ENCODE assay signal across 14 cellular contexts in the genomic region with DNA sequence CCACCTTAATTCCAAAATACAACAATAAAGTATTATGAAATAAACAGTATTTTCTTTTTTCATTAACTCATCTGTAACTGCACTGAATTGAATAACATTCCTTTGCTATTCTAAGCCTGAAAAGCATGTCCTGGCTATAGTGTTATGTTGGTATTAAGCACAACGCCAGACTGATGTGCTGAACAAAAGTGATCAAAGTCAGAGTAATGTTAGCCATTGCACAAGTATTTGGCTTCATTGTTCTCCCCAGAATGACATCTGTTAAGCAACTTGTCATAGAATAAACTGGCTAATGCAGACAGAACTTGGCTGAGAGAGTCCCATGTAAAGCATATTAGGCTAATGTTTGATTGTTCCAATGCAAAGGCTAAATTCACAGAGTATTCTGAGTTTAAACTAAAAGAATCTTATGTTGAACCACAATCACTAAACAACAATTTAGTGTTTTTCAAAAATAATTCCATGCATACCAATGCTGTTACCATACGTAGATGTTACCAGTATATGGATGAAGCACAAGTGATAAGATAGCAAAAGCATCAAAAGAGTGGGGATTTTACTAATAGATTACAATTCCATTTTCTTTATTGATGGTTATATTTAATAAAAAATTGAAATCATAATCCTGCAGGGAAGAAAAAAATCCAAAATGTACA.
A peak's percentile ranks its signal among the peaks of the same experiment; 100 is the strongest.
DNase-seq lines count a peak whose midpoint lies in the region; ATAC-seq, FAIRE-seq and TF ChIP-seq lines count a peak whose summit lies in the region.
"Had no signal": no experiment of that assay in that cellular context is flagged by ENCODE, and none has a peak within 500 bp of the region (broad histone marks: within the 10 kb centered on the region; RNA-seq: fewer than 3 reads in every experiment).

No MANE protein-coding gene starts in this region.

- no peak overlapping the region for H2AFZ ChIP-seq in HepG2 (ENCODE audit: low read length)

- TF ChIP-seq EP300 in HepG2 (IDR thresholded peaks at IDR 0.05; ENCODE audit: low read depth in 2 of 2, low read length in 2 of 2) = no peak
- TF ChIP-seq EP300 in HepG2 (CRISPR knock-in tag; IDR thresholded peaks at IDR 0.05; ENCODE audit: borderline replicate concordance) = no peak

- peaks cover 9% of the 10 kb centered on the region for H3K36me3 Mint-ChIP-seq in dendritic cell treated with granulocyte-macrophage colony-stimulating factor and Interleukin-4, amounts not matched to agents 40 ng/mL and 50 ng/mL, for 4 days (ENCODE audit: low read depth)
- H3K36me3 Mint-ChIP-seq: CD4-positive, CD25-positive, alpha-beta regulatory T cell; mesothelial cell of epicardium had no signal

- intact Hi-C loops in dendritic cell treated with granulocyte-macrophage colony-stimulating factor and Interleukin-4, amounts not matched to agents 40 ng/mL and 50 ng/mL, for 4 days (cut with micrococcal nuclease) = no loop called here
- intact Hi-C loops in HepG2 (cut with micrococcal nuclease; ENCODE audit: unreplicated experiment) = no loop called here

- ATAC-seq in HepG2 (peak; percentile 62), HG02840 (IDR thresholded peaks at IDR 0.05; ENCODE audit: low FRiP score, unreplicated experiment) (no peak)
- ATAC-seq: gastrocnemius medialis had no signal

- H3K9me3 ChIP-seq in HepG2 (ENCODE audit: low read length) = no peaks in the 10 kb centered on the region
- H3K9me3 ChIP-seq: gastrocnemius medialis had no signal

- peaks cover 12% of the 10 kb centered on the region for H3K4me1 ChIP-seq in HepG2 (ENCODE audit: insufficient read depth, low read length)

- DNase-seq in HS-27A (ENCODE audit: low read depth) (peak; percentile 17), HepG2 (ENCODE audit: low spot score) (peak; percentile 50), superior temporal gyrus (ENCODE audit: extremely low spot score) (peak; percentile 59), SHP77 treated with DMSO at 0.1 percent for 48 hours (lab: John Stamatoyannopoulos, UW) (no peak)
- DNase-seq in NK-92 treated with Interleukin-12 subunit alpha and Interleukin-12 subunit beta, amount 100 ng/mL, for 24 hours (lab: John Stamatoyannopoulos, UW) = no peak
- DNase-seq: activated CD4-positive, alpha-beta T cell treated with anti-CD3 and anti-CD28 coated beads, Interleukin-2, amount 10 ng/mL, durations not matched to agents 24 days and 14 days; activated T-cell treated with anti-CD3 and anti-CD28 coated beads, Interleukin-2, amount 50 U/mL, for 1 hour; CD4-positive, CD25-positive, alpha-beta regulatory T cell; gastrocnemius medialis; stimulated activated CD4-positive, alpha-beta T cell treated with anti-CD3 and anti-CD28 coated beads, Interleukin-15, amount 100 ng/mL, for 24 hours had no signal

- H4K20me1 ChIP-seq in HepG2 (ENCODE audit: insufficient read depth, low read length) = no peaks in the 10 kb centered on the region

- H3K27ac ChIP-seq in HepG2 (ENCODE audit: extremely low read length, insufficient read depth, low read length) = no peak overlapping the region
- H3K27ac ChIP-seq: gastrocnemius medialis had no signal

- H3K4me3 ChIP-seq in HepG2 (replicated peaks in 1 of 3; ENCODE audit: insufficient read depth in 1 of 3, low read depth in 2 of 3, low read length in 3 of 3) = no peak overlapping the region
- H3K4me3 ChIP-seq: gastrocnemius medialis had no signal

- no peak overlapping the region for H3K4me3 Mint-ChIP-seq in dendritic cell treated with granulocyte-macrophage colony-stimulating factor and Interleukin-4, amounts not matched to agents 40 ng/mL and 50 ng/mL, for 4 days
- H3K4me3 Mint-ChIP-seq: activated CD4-positive, alpha-beta T cell treated with anti-CD3 and anti-CD28 coated beads, Interleukin-2, amount 10 ng/mL, durations not matched to agents 24 days and 14 days; CD4-positive, CD25-positive, alpha-beta regulatory T cell; mesothelial cell of epicardium; T-helper 2 cell treated with Interferon-gamma antibody and Interleukin-4, amounts not matched to agents 5 μg/mL and 100 μg/mL, for 36 hours had no signal

- H3K4me1 Mint-ChIP-seq in dendritic cell treated with granulocyte-macrophage colony-stimulating factor and Interleukin-4, amounts not matched to agents 40 ng/mL and 50 ng/mL, for 4 days (ENCODE audit: low read depth) = peaks cover 7% of the 10 kb centered on the region
- H3K4me1 Mint-ChIP-seq: mesothelial cell of epicardium had no signal

- WGBS in HepG2 (ENCODE audit: low lambda C conversion rate) = 83% methylated on average over 2 of the region's 2 CpGs

- no peak overlapping the region for H3K9ac ChIP-seq in HepG2 (ENCODE audit: insufficient read depth, low read depth, low read length)

- POLR2A ChIA-PET in HepG2 (lab: Yijun Ruan, JAX) = no interaction called here

- H3K27ac Mint-ChIP-seq in dendritic cell treated with granulocyte-macrophage colony-stimulating factor and Interleukin-4, amounts not matched to agents 40 ng/mL and 50 ng/mL, for 4 days = peak overlapping the region; percentile 42
- H3K27ac Mint-ChIP-seq: activated CD4-positive, alpha-beta T cell treated with anti-CD3 and anti-CD28 coated beads, Interleukin-2, amount 10 ng/mL, durations not matched to agents 24 days and 14 days; mesothelial cell of epicardium; T-helper 2 cell treated with Interferon-gamma antibody and Interleukin-4, amounts not matched to agents 5 μg/mL and 100 μg/mL, for 36 hours had no signal

- TF ChIP-seq CTCF in HepG2 (CRISPR knock-in tag; IDR thresholded peaks at IDR 0.05) = no peak

- no peaks in the 10 kb centered on the region; a peak in 1 of 5 replicates for H3K27me3 ChIP-seq in HepG2 (ENCODE audit: control insufficient read depth in 1 of 2, insufficient read depth in 2 of 2, low read length in 2 of 2)
- H3K27me3 ChIP-seq: gastrocnemius medialis had no signal

- CTCF ChIA-PET in HepG2 (lab: Yijun Ruan, JAX; ENCODE audit: low intra/inter-chr PET ratio, low total read pairs) = no interaction called here

- H3K4me2 ChIP-seq in HepG2 (ENCODE audit: low read depth, low read length) = no peak overlapping the region

- H3K79me2 ChIP-seq in HepG2 (ENCODE audit: insufficient read depth, low read length) = no peaks in the 10 kb centered on the region

- in situ Hi-C loops in HepG2 (cut with HindIII; ENCODE audit: extremely low pct_ligation_motif_present, low pct_unique_long_range_greater_than_20kb) = no loop called here

- peaks cover 0 to 5% of the 10 kb centered on the region in 2 experiments; a peak in 1 of 5 replicates for H3K36me3 ChIP-seq in HepG2 (replicated peaks in 1 of 2; ENCODE audit: control insufficient read depth in 1 of 2, insufficient read depth in 2 of 2, low read length in 2 of 2)

- no peak for TF ChIP-seq POLR2A in HepG2 (IDR thresholded peaks at IDR 0.05; ENCODE audit: insufficient read depth in 1 of 2, low read depth in 2 of 2, low read length in 2 of 2)

- no TSS peak for BruUV-seq in HepG2 (replicated peaks; lab: Mats Ljungman, UMichigan)

- H3K27me3 Mint-ChIP-seq in dendritic cell treated with granulocyte-macrophage colony-stimulating factor and Interleukin-4, amounts not matched to agents 40 ng/mL and 50 ng/mL, for 4 days = no peaks in the 10 kb centered on the region
- H3K27me3 Mint-ChIP-seq: activated CD4-positive, alpha-beta T cell treated with anti-CD3 and anti-CD28 coated beads, Interleukin-2, amount 10 ng/mL, durations not matched to agents 24 days and 14 days; CD4-positive, CD25-positive, alpha-beta regulatory T cell had no signal

- FAIRE-seq in HepG2 (lab: Jason Lieb, UNC) = no peak

- H3K9me3 Mint-ChIP-seq in dendritic cell treated with granulocyte-macrophage colony-stimulating factor and Interleukin-4, amounts not matched to agents 40 ng/mL and 50 ng/mL, for 4 days = no peaks in the 10 kb centered on the region
- H3K9me3 Mint-ChIP-seq: activated CD4-positive, alpha-beta T cell treated with anti-CD3 and anti-CD28 coated beads, Interleukin-2, amount 10 ng/mL, durations not matched to agents 24 days and 14 days; CD4-positive, CD25-positive, alpha-beta regulatory T cell; mesothelial cell of epicardium; T-helper 2 cell treated with Interferon-gamma antibody and Interleukin-4, amounts not matched to agents 5 μg/mL and 100 μg/mL, for 36 hours had no signal

- TF ChIP-seq RAD21 in HepG2 (CRISPR knock-in tag; IDR thresholded peaks at IDR 0.05) = no peak

TF ChIP-seq in HepG2, 621 proteins besides CTCF, POLR2A, EP300 and RAD21:
- TF ChIP-seq SOX6 (IDR thresholded peaks at IDR 0.05) = no peak
- TF ChIP-seq SOX6 (CRISPR knock-in tag; IDR thresholded peaks at IDR 0.05) = peak; percentile 21; the same call in 1 of the 2 replicates
- no peak for TF ChIP-seq HNRNPK (IDR thresholded peaks at IDR 0.05; ENCODE audit: low read depth, low read length, poor library complexity, severe bottlenecking)
- TF ChIP-seq, protein P1, sequence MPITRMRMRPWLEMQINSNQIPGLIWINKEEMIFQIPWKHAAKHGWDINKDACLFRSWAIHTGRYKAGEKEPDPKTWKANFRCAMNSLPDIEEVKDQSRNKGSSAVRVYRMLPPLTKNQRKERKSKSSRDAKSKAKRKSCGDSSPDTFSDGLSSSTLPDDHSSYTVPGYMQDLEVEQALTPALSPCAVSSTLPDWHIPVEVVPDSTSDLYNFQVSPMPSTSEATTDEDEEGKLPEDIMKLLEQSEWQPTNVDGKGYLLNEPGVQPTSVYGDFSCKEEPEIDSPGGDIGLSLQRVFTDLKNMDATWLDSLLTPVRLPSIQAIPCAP (CRISPR knock-in tag; IDR thresholded peaks at IDR 0.05; ENCODE audit: low read depth) = no peak
- peak; percentile 41; the same call in 1 of the 2 replicates for TF ChIP-seq CEBPB (IDR thresholded peaks at IDR 0.05; ENCODE audit: borderline replicate concordance, low read depth, low read length)
- 0 out of 2 replicates have a peak, but pooled peaks have one; percentile 27 for TF ChIP-seq SOX13 (IDR thresholded peaks at IDR 0.05)
- TF ChIP-seq SOX13 (CRISPR knock-in tag; conservative IDR thresholded peaks at IDR 0.05 in 1 of 2, IDR thresholded peaks at IDR 0.05 in 1 of 2) = peak in 1 of 2 experiments; percentile 62; a peak in 2 of 4 replicates
- TF ChIP-seq ZSCAN22 (CRISPR knock-in tag; IDR thresholded peaks at IDR 0.05) = no peak
- peak; percentile 48; the same call in 1 of the 2 replicates for TF ChIP-seq SOX5 (CRISPR knock-in tag; IDR thresholded peaks at IDR 0.05; ENCODE audit: borderline replicate concordance)

Comparison
In these comparisons a context has a peak if more than half of its experiments do, and no peak if none do; other contexts are left out.
1. DNase-seq: peak in HS-27A (single experiment), HepG2 (single experiment) and superior temporal gyrus (single experiment); none in SHP77 treated with DMSO at 0.1 percent for 48 hours (single experiment) and NK-92 treated with Interleukin-12 subunit alpha and Interleukin-12 subunit beta, amount 100 ng/mL, for 24 hours (single experiment).